ENCODE assay signal across 2 cellular contexts in the genomic region with DNA sequence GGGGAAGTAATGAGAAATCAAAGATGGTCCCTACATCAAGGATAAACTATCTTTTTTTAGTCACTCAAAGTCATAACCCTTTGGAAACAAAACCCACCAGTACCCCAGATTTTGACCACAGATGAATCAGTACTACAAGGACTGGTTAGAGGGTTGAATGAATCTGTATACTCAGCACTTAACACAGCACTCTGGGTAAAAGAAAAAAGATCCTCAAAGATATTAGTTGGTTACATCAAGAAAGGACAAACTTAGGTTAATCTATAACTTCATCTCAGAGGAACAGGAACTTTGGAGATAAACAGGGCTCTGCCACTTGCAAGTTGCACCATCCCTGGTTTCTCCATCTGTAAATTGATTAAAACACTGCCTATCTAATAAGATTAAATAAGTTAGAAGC.
TF ChIP-seq lines count a peak whose summit lies in the region.

No MANE protein-coding gene starts in this region.

TF ChIP-seq in GM23338, 12 proteins besides CTCF, POLR2A, EP300 and RAD21 (continues in another document):
- TF ChIP-seq EZH2 (IDR thresholded peaks at IDR 0.05; ENCODE audit: low read depth, unreplicated experiment) (no peak), EZH2phosphoT487 (IDR thresholded peaks at IDR 0.05; ENCODE audit: unreplicated experiment) (no peak), NANOG (IDR thresholded peaks at IDR 0.05; ENCODE audit: borderline replicate concordance) (no peak), POLR2AphosphoS5 (IDR thresholded peaks at IDR 0.05; ENCODE audit: low read depth) (no peak), CREB1 (CRISPR knock-in tag; IDR thresholded peaks at IDR 0.05; ENCODE audit: low read depth) (no peak), ZNF331 (CRISPR knock-in tag; IDR thresholded peaks at IDR 0.05; ENCODE audit: low read depth) (no peak), STAT1 (IDR thresholded peaks at IDR 0.05; ENCODE audit: unreplicated experiment) (no peak), JUNB (IDR thresholded peaks at IDR 0.05; ENCODE audit: unreplicated experiment) (no peak)
- TF ChIP-seq, protein P1, sequence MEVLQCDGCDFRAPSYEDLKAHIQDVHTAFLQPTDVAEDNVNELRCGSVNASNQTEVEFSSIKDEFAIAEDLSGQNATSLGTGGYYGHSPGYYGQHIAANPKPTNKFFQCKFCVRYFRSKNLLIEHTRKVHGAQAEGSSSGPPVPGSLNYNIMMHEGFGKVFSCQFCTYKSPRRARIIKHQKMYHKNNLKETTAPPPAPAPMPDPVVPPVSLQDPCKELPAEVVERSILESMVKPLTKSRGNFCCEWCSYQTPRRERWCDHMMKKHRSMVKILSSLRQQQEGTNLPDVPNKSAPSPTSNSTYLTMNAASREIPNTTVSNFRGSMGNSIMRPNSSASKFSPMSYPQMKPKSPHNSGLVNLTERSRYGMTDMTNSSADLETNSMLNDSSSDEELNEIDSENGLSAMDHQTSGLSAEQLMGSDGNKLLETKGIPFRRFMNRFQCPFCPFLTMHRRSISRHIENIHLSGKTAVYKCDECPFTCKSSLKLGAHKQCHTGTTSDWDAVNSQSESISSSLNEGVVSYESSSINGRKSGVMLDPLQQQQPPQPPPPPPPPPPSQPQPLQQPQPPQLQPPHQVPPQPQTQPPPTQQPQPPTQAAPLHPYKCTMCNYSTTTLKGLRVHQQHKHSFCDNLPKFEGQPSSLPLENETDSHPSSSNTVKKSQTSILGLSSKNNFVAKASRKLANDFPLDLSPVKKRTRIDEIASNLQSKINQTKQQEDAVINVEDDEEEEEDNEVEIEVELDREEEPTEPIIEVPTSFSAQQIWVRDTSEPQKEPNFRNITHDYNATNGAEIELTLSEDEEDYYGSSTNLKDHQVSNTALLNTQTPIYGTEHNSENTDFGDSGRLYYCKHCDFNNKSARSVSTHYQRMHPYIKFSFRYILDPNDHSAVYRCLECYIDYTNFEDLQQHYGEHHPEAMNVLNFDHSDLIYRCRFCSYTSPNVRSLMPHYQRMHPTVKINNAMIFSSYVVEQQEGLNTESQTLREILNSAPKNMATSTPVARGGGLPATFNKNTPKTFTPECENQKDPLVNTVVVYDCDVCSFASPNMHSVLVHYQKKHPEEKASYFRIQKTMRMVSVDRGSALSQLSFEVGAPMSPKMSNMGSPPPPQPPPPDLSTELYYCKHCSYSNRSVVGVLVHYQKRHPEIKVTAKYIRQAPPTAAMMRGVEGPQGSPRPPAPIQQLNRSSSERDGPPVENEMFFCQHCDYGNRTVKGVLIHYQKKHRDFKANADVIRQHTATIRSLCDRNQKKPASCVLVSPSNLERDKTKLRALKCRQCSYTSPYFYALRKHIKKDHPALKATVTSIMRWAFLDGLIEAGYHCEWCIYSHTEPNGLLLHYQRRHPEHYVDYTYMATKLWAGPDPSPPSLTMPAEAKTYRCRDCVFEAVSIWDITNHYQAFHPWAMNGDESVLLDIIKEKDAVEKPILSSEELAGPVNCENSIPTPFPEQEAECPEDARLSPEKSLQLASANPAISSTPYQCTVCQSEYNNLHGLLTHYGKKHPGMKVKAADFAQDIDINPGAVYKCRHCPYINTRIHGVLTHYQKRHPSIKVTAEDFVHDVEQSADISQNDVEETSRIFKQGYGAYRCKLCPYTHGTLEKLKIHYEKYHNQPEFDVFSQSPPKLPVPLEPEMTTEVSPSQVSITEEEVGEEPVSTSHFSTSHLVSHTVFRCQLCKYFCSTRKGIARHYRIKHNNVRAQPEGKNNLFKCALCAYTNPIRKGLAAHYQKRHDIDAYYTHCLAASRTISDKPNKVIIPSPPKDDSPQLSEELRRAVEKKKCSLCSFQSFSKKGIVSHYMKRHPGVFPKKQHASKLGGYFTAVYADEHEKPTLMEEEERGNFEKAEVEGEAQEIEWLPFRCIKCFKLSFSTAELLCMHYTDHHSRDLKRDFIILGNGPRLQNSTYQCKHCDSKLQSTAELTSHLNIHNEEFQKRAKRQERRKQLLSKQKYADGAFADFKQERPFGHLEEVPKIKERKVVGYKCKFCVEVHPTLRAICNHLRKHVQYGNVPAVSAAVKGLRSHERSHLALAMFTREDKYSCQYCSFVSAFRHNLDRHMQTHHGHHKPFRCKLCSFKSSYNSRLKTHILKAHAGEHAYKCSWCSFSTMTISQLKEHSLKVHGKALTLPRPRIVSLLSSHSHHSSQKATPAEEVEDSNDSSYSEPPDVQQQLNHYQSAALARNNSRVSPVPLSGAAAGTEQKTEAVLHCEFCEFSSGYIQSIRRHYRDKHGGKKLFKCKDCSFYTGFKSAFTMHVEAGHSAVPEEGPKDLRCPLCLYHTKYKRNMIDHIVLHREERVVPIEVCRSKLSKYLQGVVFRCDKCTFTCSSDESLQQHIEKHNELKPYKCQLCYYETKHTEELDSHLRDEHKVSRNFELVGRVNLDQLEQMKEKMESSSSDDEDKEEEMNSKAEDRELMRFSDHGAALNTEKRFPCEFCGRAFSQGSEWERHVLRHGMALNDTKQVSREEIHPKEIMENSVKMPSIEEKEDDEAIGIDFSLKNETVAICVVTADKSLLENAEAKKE (CRISPR knock-in tag; IDR thresholded peaks at IDR 0.05) = no peak
- TF ChIP-seq, protein P2, sequence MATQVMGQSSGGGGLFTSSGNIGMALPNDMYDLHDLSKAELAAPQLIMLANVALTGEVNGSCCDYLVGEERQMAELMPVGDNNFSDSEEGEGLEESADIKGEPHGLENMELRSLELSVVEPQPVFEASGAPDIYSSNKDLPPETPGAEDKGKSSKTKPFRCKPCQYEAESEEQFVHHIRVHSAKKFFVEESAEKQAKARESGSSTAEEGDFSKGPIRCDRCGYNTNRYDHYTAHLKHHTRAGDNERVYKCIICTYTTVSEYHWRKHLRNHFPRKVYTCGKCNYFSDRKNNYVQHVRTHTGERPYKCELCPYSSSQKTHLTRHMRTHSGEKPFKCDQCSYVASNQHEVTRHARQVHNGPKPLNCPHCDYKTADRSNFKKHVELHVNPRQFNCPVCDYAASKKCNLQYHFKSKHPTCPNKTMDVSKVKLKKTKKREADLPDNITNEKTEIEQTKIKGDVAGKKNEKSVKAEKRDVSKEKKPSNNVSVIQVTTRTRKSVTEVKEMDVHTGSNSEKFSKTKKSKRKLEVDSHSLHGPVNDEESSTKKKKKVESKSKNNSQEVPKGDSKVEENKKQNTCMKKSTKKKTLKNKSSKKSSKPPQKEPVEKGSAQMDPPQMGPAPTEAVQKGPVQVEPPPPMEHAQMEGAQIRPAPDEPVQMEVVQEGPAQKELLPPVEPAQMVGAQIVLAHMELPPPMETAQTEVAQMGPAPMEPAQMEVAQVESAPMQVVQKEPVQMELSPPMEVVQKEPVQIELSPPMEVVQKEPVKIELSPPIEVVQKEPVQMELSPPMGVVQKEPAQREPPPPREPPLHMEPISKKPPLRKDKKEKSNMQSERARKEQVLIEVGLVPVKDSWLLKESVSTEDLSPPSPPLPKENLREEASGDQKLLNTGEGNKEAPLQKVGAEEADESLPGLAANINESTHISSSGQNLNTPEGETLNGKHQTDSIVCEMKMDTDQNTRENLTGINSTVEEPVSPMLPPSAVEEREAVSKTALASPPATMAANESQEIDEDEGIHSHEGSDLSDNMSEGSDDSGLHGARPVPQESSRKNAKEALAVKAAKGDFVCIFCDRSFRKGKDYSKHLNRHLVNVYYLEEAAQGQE (IDR thresholded peaks at IDR 0.05; ENCODE audit: unreplicated experiment) = no peak

TF ChIP-seq in GM12878, 131 proteins besides CTCF, POLR2A, EP300 and RAD21:
- TF ChIP-seq, protein P3, sequence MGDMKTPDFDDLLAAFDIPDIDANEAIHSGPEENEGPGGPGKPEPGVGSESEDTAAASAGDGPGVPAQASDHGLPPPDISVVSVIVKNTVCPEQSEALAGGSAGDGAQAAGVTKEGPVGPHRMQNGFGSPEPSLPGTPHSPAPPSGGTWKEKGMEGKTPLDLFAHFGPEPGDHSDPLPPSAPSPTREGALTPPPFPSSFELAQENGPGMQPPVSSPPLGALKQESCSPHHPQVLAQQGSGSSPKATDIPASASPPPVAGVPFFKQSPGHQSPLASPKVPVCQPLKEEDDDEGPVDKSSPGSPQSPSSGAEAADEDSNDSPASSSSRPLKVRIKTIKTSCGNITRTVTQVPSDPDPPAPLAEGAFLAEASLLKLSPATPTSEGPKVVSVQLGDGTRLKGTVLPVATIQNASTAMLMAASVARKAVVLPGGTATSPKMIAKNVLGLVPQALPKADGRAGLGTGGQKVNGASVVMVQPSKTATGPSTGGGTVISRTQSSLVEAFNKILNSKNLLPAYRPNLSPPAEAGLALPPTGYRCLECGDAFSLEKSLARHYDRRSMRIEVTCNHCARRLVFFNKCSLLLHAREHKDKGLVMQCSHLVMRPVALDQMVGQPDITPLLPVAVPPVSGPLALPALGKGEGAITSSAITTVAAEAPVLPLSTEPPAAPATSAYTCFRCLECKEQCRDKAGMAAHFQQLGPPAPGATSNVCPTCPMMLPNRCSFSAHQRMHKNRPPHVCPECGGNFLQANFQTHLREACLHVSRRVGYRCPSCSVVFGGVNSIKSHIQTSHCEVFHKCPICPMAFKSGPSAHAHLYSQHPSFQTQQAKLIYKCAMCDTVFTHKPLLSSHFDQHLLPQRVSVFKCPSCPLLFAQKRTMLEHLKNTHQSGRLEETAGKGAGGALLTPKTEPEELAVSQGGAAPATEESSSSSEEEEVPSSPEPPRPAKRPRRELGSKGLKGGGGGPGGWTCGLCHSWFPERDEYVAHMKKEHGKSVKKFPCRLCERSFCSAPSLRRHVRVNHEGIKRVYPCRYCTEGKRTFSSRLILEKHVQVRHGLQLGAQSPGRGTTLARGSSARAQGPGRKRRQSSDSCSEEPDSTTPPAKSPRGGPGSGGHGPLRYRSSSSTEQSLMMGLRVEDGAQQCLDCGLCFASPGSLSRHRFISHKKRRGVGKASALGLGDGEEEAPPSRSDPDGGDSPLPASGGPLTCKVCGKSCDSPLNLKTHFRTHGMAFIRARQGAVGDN (IDR thresholded peaks at IDR 0.05) = no peak
- no peak for TF ChIP-seq RAD51 (IDR thresholded peaks at IDR 0.05)
- TF ChIP-seq RUNX3 (IDR thresholded peaks at IDR 0.05; ENCODE audit: low read length) = peak; percentile 55
- TF ChIP-seq NFIC (IDR thresholded peaks at IDR 0.05; ENCODE audit: low read depth, low read length) = 0 out of 2 replicates have a peak, but pooled peaks have one; percentile 24
